Comparison of ENCODE assay signal across 19 cellular contexts in genomic region chr11:45659031-45659817, GRCh38. TPM values are rescaled to one million over a fixed set of nuclear protein-coding genes. Genes with fewer than 3 reads are reported as not detected.
A peak's percentile ranks its signal among the peaks of the same experiment; 100 is the strongest.
DNase-seq lines count a peak whose midpoint lies in the region; ATAC-seq, FAIRE-seq and TF ChIP-seq lines count a peak whose summit lies in the region.
"Had no signal": no experiment of that assay in that cellular context is flagged by ENCODE, and none has a peak within 500 bp of the region (broad histone marks: within the 10 kb centered on the region; RNA-seq: fewer than 3 reads in every experiment).

No MANE protein-coding gene starts in this region.

- ATAC-seq in heart left ventricle (no peak), Right ventricle myocardium inferior (no peak), GM19463 (IDR thresholded peaks at IDR 0.05; ENCODE audit: unreplicated experiment) (no peak)
- ATAC-seq: left colon had no signal

- peaks cover 18% of the 10 kb centered on the region for H3K27me3 Mint-ChIP-seq in osteocyte (ENCODE audit: unreplicated experiment)

- TF ChIP-seq POLR2A in heart left ventricle (IDR thresholded peaks at IDR 0.05) (no peak), endothelial cell of umbilical vein (IDR thresholded peaks at IDR 0.05; ENCODE audit: low read depth, low read length) (no peak), transverse colon (IDR thresholded peaks at IDR 0.05) (no peak)

- peak overlapping the region; percentile 71 for H3K27ac Mint-ChIP-seq in osteocyte (ENCODE audit: unreplicated experiment)
- H3K27ac Mint-ChIP-seq: activated CD8-positive, alpha-beta T cell treated with anti-CD3 and anti-CD28 coated beads, Interleukin-2, amount 10 ng/mL, durations not matched to agents 7 days and 5 days; activated T-helper 1 cell treated with anti-CD3 and anti-CD28 coated beads, Interleukin-12 subunit alpha, Interleukin-12 subunit beta, Interleukin-2, Interleukin-4 antibody, amounts not matched to agents 30 ng/mL and 10 ng/mL and 1 ng/mL, durations not matched to agents 14 hours and 24 hours and 36 hours; dendritic cell treated with granulocyte-macrophage colony-stimulating factor and Interleukin-4, amounts not matched to agents 40 ng/mL and 50 ng/mL, for 4 days; naive thymus-derived CD4-positive, alpha-beta T cell had no signal

- dilution Hi-C loops in endothelial cell of umbilical vein (cut with MboI; ENCODE audit: extremely low pct_ligation_motif_present, low sequenced_read_pairs), result no loop called here

- CTCF ChIA-PET in endothelial cell of umbilical vein (lab: Charles Lee), result interaction anchor here (1.4 to 6.5 kb wide), 3 partner anchors 13 to 287 kb away, joined by 3 to 118 read pairs (median 50); no protein-coding TSS in a partner anchor

- H3K9me3 ChIP-seq in heart left ventricle, result no peaks in the 10 kb centered on the region
- no peaks in the 10 kb centered on the region for H3K9me3 ChIP-seq in endothelial cell of umbilical vein (replicated peaks; ENCODE audit: control insufficient read depth, insufficient read depth, low read length)
- no peaks in the 10 kb centered on the region for H3K9me3 ChIP-seq in transverse colon
- H3K9me3 ChIP-seq in MG63, result no peaks in the 10 kb centered on the region

- WGBS in heart left ventricle, 4 donors, result 46 to 60% (median 51%) methylated on average over 9 to 15 of the region's 15 CpGs
- 60% methylated on average over 13 of the region's 15 CpGs; no CpG with 5 or more reads in 1 of the 2 donors for WGBS in transverse colon (ENCODE audit: low coverage in 1 of 2), 2 donors

- H3K4me1 ChIP-seq in heart left ventricle, result peaks cover 7 to 56% (median 33%) of the 10 kb centered on the region in 12 donors
- peaks cover 68% of the 10 kb centered on the region for H3K4me1 ChIP-seq in endothelial cell of umbilical vein (ENCODE audit: control insufficient read depth, extremely low read depth, insufficient read depth, low read length)
- H3K4me1 ChIP-seq in transverse colon, result peaks cover 1 to 6% (median 6%) of the 10 kb centered on the region in 4 donors

- intact Hi-C loops in heart left ventricle (cut with DNase I), result loop anchor here in 9 of 10 donors (5.0 to 10.0 kb wide), 10 partner anchors 52 to 287 kb away; no protein-coding TSS in a partner anchor
- intact Hi-C loops in Right ventricle myocardium inferior (cut with DNase I), result loop anchor here (5.0 kb wide), 4 partner anchors 52 to 297 kb away; no protein-coding TSS in a partner anchor
- intact Hi-C loops in endothelial cell of umbilical vein (cut with micrococcal nuclease), result loop anchor here (2.0 kb wide), 1 partner anchor 16 kb away; no protein-coding TSS in a partner anchor
- intact Hi-C loops in transverse colon (cut with DNase I; ENCODE audit: low total_unique reads), result loop anchor here (10.0 kb wide), 1 partner anchor 284 kb away; no protein-coding TSS in a partner anchor

- POLR2A ChIA-PET in endothelial cell of umbilical vein (lab: Charles Lee), result no interaction called here

- TF ChIP-seq CTCF in heart left ventricle (IDR thresholded peaks at IDR 0.05), result no peak
- TF ChIP-seq CTCF in endothelial cell of umbilical vein (IDR thresholded peaks at IDR 0.05; ENCODE audit: extremely low read depth in 1 of 2, insufficient read depth in 1 of 2, low read depth in 1 of 2, low read length in 2 of 2), result no peak
- no peak for TF ChIP-seq CTCF in osteocyte (IDR thresholded peaks at IDR 0.05)
- no peak for TF ChIP-seq CTCF in transverse colon (IDR thresholded peaks at IDR 0.05)

- BruUV-seq in endothelial cell of umbilical vein (replicated peaks; lab: Mats Ljungman, UMichigan), result no TSS peak

- H2AFZ ChIP-seq in endothelial cell of umbilical vein (ENCODE audit: low read depth, low read length), result peak overlapping the region; percentile 8

- peak overlapping the region in 11 of 12 donors; percentile 23 to 82 (median 64) for H3K27ac ChIP-seq in heart left ventricle
- H3K27ac ChIP-seq in endothelial cell of umbilical vein (ENCODE audit: insufficient read depth, low read depth, low read length), result peak overlapping the region; percentile 88
- peak overlapping the region; percentile 9 to 51 (median 21) for H3K27ac ChIP-seq in transverse colon

- H4K20me1 ChIP-seq in endothelial cell of umbilical vein (replicated peaks; ENCODE audit: control insufficient read depth, extremely low read depth, insufficient read depth, low read length), result no peaks in the 10 kb centered on the region

- no peaks in the 10 kb centered on the region for H3K9me3 Mint-ChIP-seq in osteocyte (ENCODE audit: unreplicated experiment)
- H3K9me3 Mint-ChIP-seq: activated T-helper 1 cell treated with anti-CD3 and anti-CD28 coated beads, Interleukin-12 subunit alpha, Interleukin-12 subunit beta, Interleukin-2, Interleukin-4 antibody, amounts not matched to agents 30 ng/mL and 10 ng/mL and 1 ng/mL, durations not matched to agents 14 hours and 24 hours and 36 hours; dendritic cell treated with granulocyte-macrophage colony-stimulating factor and Interleukin-4, amounts not matched to agents 40 ng/mL and 50 ng/mL, for 4 days; naive thymus-derived CD4-positive, alpha-beta T cell had no signal

- no peak for FAIRE-seq in endothelial cell of umbilical vein (lab: Jason Lieb, UNC)
- FAIRE-seq: GM12891, RCC 7860 had no signal

- H3K4me1 Mint-ChIP-seq in osteocyte (ENCODE audit: unreplicated experiment), result peaks cover 15% of the 10 kb centered on the region

- TF ChIP-seq EP300 in transverse colon (IDR thresholded peaks at IDR 0.05; ENCODE audit: low read depth), result no peak

- H3K27me3 ChIP-seq in heart left ventricle (peaks cover 0 to 35% (median 0%) of the 10 kb centered on the region in 9 donors), endothelial cell of umbilical vein (ENCODE audit: control insufficient read depth in 2 of 2, insufficient read depth in 2 of 2, low read length in 2 of 2) (peaks cover 0 to 2% of the 10 kb centered on the region in 2 experiments), transverse colon (peaks cover 75% of the 10 kb centered on the region), MG63 (peaks cover under 1% of the 10 kb centered on the region; the same call in 1 of the 2 replicates)

- no peak overlapping the region for H3K4me2 ChIP-seq in endothelial cell of umbilical vein (ENCODE audit: insufficient read depth, low read length)

- H3K4me3 ChIP-seq in heart left ventricle (peak overlapping the region in 4 of 12 donors; percentile 0 to 14 (median 12)), endothelial cell of umbilical vein (replicated peaks in 1 of 3; ENCODE audit: insufficient read depth in 1 of 3, low read depth in 1 of 3, low read length in 3 of 3) (no peak overlapping the region), transverse colon (no peak overlapping the region), MG63 (no peak overlapping the region)

- peak overlapping the region; percentile 35 for H3K9ac ChIP-seq in endothelial cell of umbilical vein (replicated peaks; ENCODE audit: extremely low read depth, insufficient read depth, low read length)

- H3K36me3 ChIP-seq in heart left ventricle, result no peaks in the 10 kb centered on the region
- H3K36me3 ChIP-seq in endothelial cell of umbilical vein (ENCODE audit: control insufficient read depth in 2 of 2, extremely low read depth in 1 of 2, insufficient read depth in 2 of 2, low read length in 2 of 2), result no peaks in the 10 kb centered on the region
- H3K36me3 ChIP-seq in transverse colon, result no peaks in the 10 kb centered on the region
- H3K36me3 ChIP-seq in MG63, result no peaks in the 10 kb centered on the region

- peaks cover under 1% of the 10 kb centered on the region for H3K79me2 ChIP-seq in endothelial cell of umbilical vein (ENCODE audit: control insufficient read depth, insufficient read depth, low read length)

- in situ Hi-C loops in transverse colon (cut with MboI; ENCODE audit: low pct_ligation_motif_present in 1 of 4, low pct_unique_long_range_greater_than_20kb in 1 of 4, low sequenced_read_pairs in 3 of 4), result loop anchor here in 2 of 4 donors (25.0 kb wide), 1 partner anchor 297 kb away; no protein-coding TSS in a partner anchor

- no peak for DNase-seq in heart left ventricle
- no peak for DNase-seq in Right ventricle myocardium inferior (ENCODE audit: missing footprints)
- no peak for DNase-seq in endothelial cell of umbilical vein (ENCODE audit: low read depth, low spot score)
- no peak for DNase-seq in osteocyte (ENCODE audit: extremely low spot score, unreplicated experiment)
- DNase-seq in transverse colon, result no peak
- no peak for DNase-seq in NCI-H446 treated with DMSO at 0.1 percent for 48 hours (lab: John Stamatoyannopoulos, UW)
- no peak for DNase-seq in MG63
- DNase-seq: activated CD8-positive, alpha-beta T cell treated with anti-CD3 and anti-CD28 coated beads, Interleukin-2, amount 10 ng/mL, durations not matched to agents 7 days and 5 days; naive thymus-derived CD4-positive, alpha-beta T cell; NCI-H2081; NCI-H748 treated with DMSO at 0.1 percent for 48 hours; stimulated activated CD4-positive, alpha-beta T cell treated with anti-CD3 and anti-CD28 coated beads, Interleukin-2, amount 100 ng/mL, for 48 hours had no signal

- no peaks in the 10 kb centered on the region for H3K9me1 ChIP-seq in endothelial cell of umbilical vein (replicated peaks; ENCODE audit: control insufficient read depth, extremely low read depth, insufficient read depth, low read length)

- no peak overlapping the region for H3K4me3 Mint-ChIP-seq in osteocyte (ENCODE audit: unreplicated experiment)
- H3K4me3 Mint-ChIP-seq: activated CD8-positive, alpha-beta T cell treated with anti-CD3 and anti-CD28 coated beads, Interleukin-2, amount 10 ng/mL, durations not matched to agents 7 days and 5 days; activated T-helper 1 cell treated with anti-CD3 and anti-CD28 coated beads, Interleukin-12 subunit alpha, Interleukin-12 subunit beta, Interleukin-2, Interleukin-4 antibody, amounts not matched to agents 30 ng/mL and 10 ng/mL and 1 ng/mL, durations not matched to agents 14 hours and 24 hours and 36 hours; dendritic cell treated with granulocyte-macrophage colony-stimulating factor and Interleukin-4, amounts not matched to agents 40 ng/mL and 50 ng/mL, for 4 days; naive thymus-derived CD4-positive, alpha-beta T cell had no signal

- no peaks in the 10 kb centered on the region for H3K36me3 Mint-ChIP-seq in osteocyte (ENCODE audit: unreplicated experiment)
- H3K36me3 Mint-ChIP-seq: naive thymus-derived CD4-positive, alpha-beta T cell had no signal

RNA-seq across cellular contexts. Expression of gene CHST1, which starts 6.2 kb away (rescaled TPM):
- total RNA-seq in heart left ventricle (1 to 10 TPM in 8 of 9 donors, under 1 TPM in 1; 0.59 to 6.5 (median 1.8) TPM), Right ventricle myocardium inferior (3.2 TPM), endothelial cell of umbilical vein (40.5 and 71.2 TPM in 2 replicates), osteocyte (0.16 and 0.67 TPM in 2 replicates), transverse colon (1 to 10 TPM in 2 of 4 donors, under 1 TPM in 2; 0.27 to 1.9 (median 0.76) TPM)
- polyA plus RNA-seq in heart left ventricle (1 to 10 TPM; 1.5 to 3.8 TPM), endothelial cell of umbilical vein (12.6 and 18.6 TPM in 2 replicates)
- 8.2 and 10.2 TPM in 2 replicates for polyA plus RNA-seq in endothelial cell of umbilical vein (2011; cell fraction: cytosol; rRNA removed)
- 17.9 and 20.0 TPM in 2 replicates for polyA plus RNA-seq in endothelial cell of umbilical vein (2011; cell fraction: nucleus; rRNA removed)
- polyA plus RNA-seq in endothelial cell of umbilical vein (2012), result 7.7 and 12.9 TPM in 2 replicates
- polyA minus RNA-seq in endothelial cell of umbilical vein, result 7.1 and 7.3 TPM in 2 replicates
- not detected for polyA minus RNA-seq in endothelial cell of umbilical vein (2011; cell fraction: cytosol; rRNA and poly(A)+ RNA removed)
- polyA minus RNA-seq in endothelial cell of umbilical vein (2011; cell fraction: nucleus; rRNA and poly(A)+ RNA removed), result 5.7 and 7.6 TPM in 2 replicates
- total RNA-seq in MG63 (2014; rRNA removed; shearing (Covaris generic); ENCODE audit: low replicate concordance), result not detected in 2 replicates
- total RNA-seq: activated CD8-positive, alpha-beta T cell treated with anti-CD3 and anti-CD28 coated beads, Interleukin-2, amount 10 ng/mL, durations not matched to agents 7 days and 5 days; G401; naive thymus-derived CD4-positive, alpha-beta T cell had no signal
- polyA plus RNA-seq: naive thymus-derived CD4-positive, alpha-beta T cell had no signal

Comparison
In these comparisons a context has a peak if more than half of its experiments do, and no peak if none do; other contexts are left out.
1. H3K27ac ChIP-seq: peak in every context shown above with its lines; median percentile 88 in endothelial cell of umbilical vein; 64 in heart left ventricle; 21 in transverse colon.